In the genomic region with DNA sequence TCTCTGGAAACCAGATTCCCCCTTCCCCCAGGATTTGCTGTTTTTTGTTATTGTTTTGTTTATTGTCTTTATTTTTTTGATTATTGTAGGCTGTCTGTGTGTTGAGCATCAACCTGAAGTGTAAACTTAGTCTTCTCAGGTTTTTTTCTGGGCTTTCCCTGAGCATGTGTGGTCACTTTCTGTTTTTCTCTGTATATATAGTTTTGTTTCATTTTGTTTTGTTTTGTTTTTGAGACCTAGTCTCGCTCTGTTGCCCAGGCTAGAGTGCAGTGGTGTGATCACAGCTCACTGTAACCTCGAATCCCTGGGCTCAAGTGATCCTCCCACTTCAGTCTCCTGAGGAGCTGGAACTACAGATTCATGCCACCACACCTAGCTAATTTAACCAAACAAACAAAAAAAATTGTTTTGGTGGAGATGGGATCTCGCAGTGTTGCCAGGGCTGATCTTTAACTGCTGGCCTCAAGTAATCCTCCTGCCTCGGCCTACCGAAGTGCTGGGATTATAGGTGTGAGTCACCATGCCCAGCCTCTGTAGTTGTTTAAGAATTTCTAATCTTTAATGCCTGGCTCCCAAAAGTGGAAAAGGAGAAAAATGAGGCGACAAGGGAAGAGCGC, we compare ENCODE assay signal across 14 cellular contexts. TPM values are rescaled to one million over a fixed set of nuclear protein-coding genes. Genes with fewer than 3 reads are reported as not detected.
DNase-seq lines count a peak whose midpoint lies in the region; ATAC-seq, FAIRE-seq and TF ChIP-seq lines count a peak whose summit lies in the region.
"Had no signal": no experiment of that assay in that cellular context is flagged by ENCODE, and none has a peak within 500 bp of the region (broad histone marks: within the 10 kb centered on the region; RNA-seq: fewer than 3 reads in every experiment).

No MANE protein-coding gene starts in this region.

- H3K9me3 ChIP-seq in BLaER1 (peaks cover 39% of the 10 kb centered on the region), prostate gland (no peaks in the 10 kb centered on the region)
- H3K9me3 ChIP-seq: thyroid gland had no signal

- peak overlapping the region; percentile 10; the same call in 1 of the 2 replicates for H3K4me2 ChIP-seq in BLaER1

- WGBS in prostate gland, result 96% methylated on average over 7 of the region's 7 CpGs

- ATAC-seq in GM19043 (IDR thresholded peaks at IDR 0.05; ENCODE audit: low read depth, unreplicated experiment) (peak; percentile 84), HG02885 (IDR thresholded peaks at IDR 0.05; ENCODE audit: poor library complexity, unreplicated experiment) (peak; percentile 75), GM19395 (IDR thresholded peaks at IDR 0.05; ENCODE audit: unreplicated experiment) (no peak)

- no peaks in the 10 kb centered on the region for H4K20me1 ChIP-seq in BLaER1

- H3K4me3 ChIP-seq in BLaER1, result no peak overlapping the region
- H3K4me3 ChIP-seq in prostate gland, result no peak overlapping the region
- H3K4me3 ChIP-seq: thyroid gland had no signal

- no peak for TF ChIP-seq CTCF in prostate gland (IDR thresholded peaks at IDR 0.05)

- no peak overlapping the region for H3K9ac ChIP-seq in BLaER1

- no peak for TF ChIP-seq POLR2A in prostate gland (IDR thresholded peaks at IDR 0.05)

- H3K36me3 ChIP-seq in BLaER1 (no peaks in the 10 kb centered on the region), prostate gland (no peaks in the 10 kb centered on the region)
- H3K36me3 ChIP-seq: thyroid gland had no signal

- peak; percentile 8 for DNase-seq in RCC 7860 (ENCODE audit: low spot score)
- DNase-seq in prostate gland (ENCODE audit: low spot score), result no peak
- DNase-seq in HK-2 (ENCODE audit: unreplicated experiment), result no peak
- DNase-seq in NCI-H524 (lab: John Stamatoyannopoulos, UW), result no peak
- DNase-seq: activated CD4-positive, alpha-beta T cell treated with anti-CD3 and anti-CD28 coated beads for 4 hours; activated effector memory CD4-positive, alpha-beta T cell treated with anti-CD3 and anti-CD28 coated beads, Interleukin-2, amount 50 U/mL, for 16 hours; DMS153; IMR-90; NCI-H2029 treated with DMSO at 0.1 percent for 48 hours had no signal

- H3K27me3 ChIP-seq in BLaER1, result no peaks in the 10 kb centered on the region
- H3K27me3 ChIP-seq in prostate gland (replicated peaks; ENCODE audit: insufficient read depth), result no peaks in the 10 kb centered on the region
- H3K27me3 ChIP-seq: thyroid gland had no signal

- FAIRE-seq in RCC 7860 (lab: Jason Lieb, UNC), result peak; percentile 38

- intact Hi-C loops in prostate gland (cut with DNase I), result no loop called here

- H3K27ac ChIP-seq in BLaER1, result no peak overlapping the region
- H3K27ac ChIP-seq in prostate gland, result no peak overlapping the region
- H3K27ac ChIP-seq: thyroid gland had no signal

- H3K4me1 ChIP-seq in BLaER1 (peaks cover 7% of the 10 kb centered on the region; the same call in 1 of the 2 replicates), prostate gland (replicated peaks) (no peaks in the 10 kb centered on the region)
- H3K4me1 ChIP-seq: thyroid gland had no signal

RNA-seq across cellular contexts. Expression of a gene that starts 9.1 kb away (rescaled TPM):
- 10 to 100 TPM; 24.7 to 46.4 TPM for total RNA-seq in prostate gland
